In genomic region chr19:49690073-49690655, GRCh38 we compare ENCODE assay signal across 8 cellular contexts. TPM values are rescaled to one million over a fixed set of nuclear protein-coding genes. Genes with fewer than 3 reads are reported as not detected.
A peak's percentile ranks its signal among the peaks of the same experiment; 100 is the strongest.
DNase-seq lines count a peak whose midpoint lies in the region; ATAC-seq and TF ChIP-seq lines count a peak whose summit lies in the region.

No MANE protein-coding gene starts in this region.

- ATAC-seq in activated T-cell treated with anti-CD3 and anti-CD28 coated beads, Interleukin-2, amount 50 U/mL, for 72 hours (replicated peaks in 1 of 2), result no peak
- ATAC-seq in right cardiac atrium (peak; percentile 2 to 8), gastrocnemius medialis (peak; percentile 26 to 32), HG02610 (IDR thresholded peaks at IDR 0.05; ENCODE audit: unreplicated experiment) (no peak)

- DNase-seq in ELR (ENCODE audit: low read depth) (peak; percentile 45), right cardiac atrium (peak in 1 of 3 donors; percentile 63), gastrocnemius medialis (no peak), cerebellum (ENCODE audit: low spot score) (no peak), MV-4-11 (lab: John Stamatoyannopoulos, UW) (no peak), DMS79 (lab: John Stamatoyannopoulos, UW) (no peak)
- DNase-seq in activated T-cell treated with anti-CD3 and anti-CD28 coated beads, Interleukin-2, amount 50 U/mL, for 72 hours, result no peak

- peaks cover 28% of the 10 kb centered on the region for H3K4me1 Mint-ChIP-seq in activated T-cell treated with anti-CD3 and anti-CD28 coated beads, Interleukin-2, amount 50 U/mL, for 72 hours (ENCODE audit: low read depth)

- H3K9me3 ChIP-seq in right cardiac atrium (ENCODE audit: control insufficient read depth, low read length) (no peaks in the 10 kb centered on the region), gastrocnemius medialis (no peaks in the 10 kb centered on the region)

- H3K27me3 ChIP-seq in right cardiac atrium (ENCODE audit: control insufficient read depth, insufficient read depth), result no peaks in the 10 kb centered on the region
- peaks cover 3 to 17% (median 13%) of the 10 kb centered on the region in 3 donors for H3K27me3 ChIP-seq in gastrocnemius medialis

- H3K27ac Mint-ChIP-seq in activated T-cell treated with anti-CD3 and anti-CD28 coated beads, Interleukin-2, amount 50 U/mL, for 72 hours, result no peak overlapping the region

- intact Hi-C loops in right cardiac atrium (cut with DNase I) (no loop called here), gastrocnemius medialis (cut with DNase I; ENCODE audit: low total_unique reads) (no loop called here)

- peaks cover 0 to 19% of the 10 kb centered on the region in 2 donors for H3K36me3 ChIP-seq in gastrocnemius medialis

- H3K4me3 ChIP-seq in right cardiac atrium (ENCODE audit: low read length) (peak overlapping the region; percentile 50), gastrocnemius medialis (peak overlapping the region; percentile 50 to 59 (median 54))

- H3K36me3 Mint-ChIP-seq in activated T-cell treated with anti-CD3 and anti-CD28 coated beads, Interleukin-2, amount 50 U/mL, for 72 hours (ENCODE audit: insufficient read depth in 2 of 2), result peaks cover 5 to 11% of the 10 kb centered on the region in 2 donors

- H3K27me3 Mint-ChIP-seq in activated T-cell treated with anti-CD3 and anti-CD28 coated beads, Interleukin-2, amount 50 U/mL, for 72 hours (ENCODE audit: low read depth), result peaks cover 13% of the 10 kb centered on the region

- TF ChIP-seq POLR2A in gastrocnemius medialis (IDR thresholded peaks at IDR 0.05), result no peak

- 7% methylated on average over 39 of the region's 39 CpGs for WGBS in right cardiac atrium

- peak overlapping the region; percentile 84 to 93 for H3K4me3 Mint-ChIP-seq in activated T-cell treated with anti-CD3 and anti-CD28 coated beads, Interleukin-2, amount 50 U/mL, for 72 hours

- H3K4me1 ChIP-seq in right cardiac atrium (ENCODE audit: control insufficient read depth, insufficient read depth, low read length) (no peaks in the 10 kb centered on the region), gastrocnemius medialis (peaks cover 10 to 14% of the 10 kb centered on the region in 2 donors)

- H3K27ac ChIP-seq in right cardiac atrium (ENCODE audit: low read length) (peak overlapping the region; percentile 32), gastrocnemius medialis (peak overlapping the region in 3 of 4 donors; percentile 54 to 72 (median 68))

- in situ Hi-C loops in gastrocnemius medialis (cut with MboI; ENCODE audit: low sequenced_read_pairs in 4 of 4), result no loop called here

- TF ChIP-seq CTCF in gastrocnemius medialis (IDR thresholded peaks at IDR 0.05 in 4 of 5, conservative IDR thresholded peaks at IDR 0.05 in 1 of 5), result no peak

- no peaks in the 10 kb centered on the region for H3K9me3 Mint-ChIP-seq in activated T-cell treated with anti-CD3 and anti-CD28 coated beads, Interleukin-2, amount 50 U/mL, for 72 hours

RNA-seq across cellular contexts. Expression of gene CPT1C, which starts 0.8 kb away (rescaled TPM):
- total RNA-seq in activated T-cell treated with anti-CD3 and anti-CD28 coated beads, Interleukin-2, amount 50 U/mL, for 72 hours, result 1 to 10 TPM; 1.9 to 2.3 TPM
- total RNA-seq in right cardiac atrium (1 to 10 TPM; 4.8 to 8.5 (median 5.7) TPM), gastrocnemius medialis (under 1 TPM in 3 of 4 donors, not detected in 1; 0.26 to 0.97 (median 0.73) TPM), cerebellum (31.0 TPM)
- 4.5 TPM for polyA plus RNA-seq in right cardiac atrium

RNA-seq across cellular contexts. Expression of gene ADM5, which starts 0.8 kb away (rescaled TPM):
- total RNA-seq in activated T-cell treated with anti-CD3 and anti-CD28 coated beads, Interleukin-2, amount 50 U/mL, for 72 hours, result 1 to 10 TPM; 4.1 to 8.1 TPM
- under 1 TPM; 0.28 to 0.82 (median 0.44) TPM for total RNA-seq in right cardiac atrium
- 0.52 TPM for polyA plus RNA-seq in right cardiac atrium
- 1 to 10 TPM in 3 of 4 donors, not detected in 1; 1.0 to 2.1 (median 1.4) TPM for total RNA-seq in gastrocnemius medialis
- total RNA-seq in cerebellum, result 1.5 TPM

RNA-seq across cellular contexts. Expression of gene PRMT1, which starts 13.1 kb away (rescaled TPM):
- 100 to 1,000 TPM; 201 to 251 TPM for total RNA-seq in activated T-cell treated with anti-CD3 and anti-CD28 coated beads, Interleukin-2, amount 50 U/mL, for 72 hours
- total RNA-seq in right cardiac atrium (100 to 1,000 TPM; 117 to 131 (median 125) TPM), gastrocnemius medialis (100 to 1,000 TPM; 190 to 242 (median 229) TPM), cerebellum (147 TPM)
- 154 TPM for polyA plus RNA-seq in right cardiac atrium

RNA-seq across cellular contexts. Expression of gene BCL2L12, which starts 24.4 kb away (rescaled TPM):
- 10 to 100 TPM; 80.3 to 82.6 TPM for total RNA-seq in activated T-cell treated with anti-CD3 and anti-CD28 coated beads, Interleukin-2, amount 50 U/mL, for 72 hours
- total RNA-seq in right cardiac atrium (10 to 100 TPM in 3 of 4 donors, 1 to 10 TPM in 1; 8.6 to 14.0 (median 12.4) TPM), gastrocnemius medialis (10 to 100 TPM; 10.7 to 12.9 (median 11.8) TPM), cerebellum (1.2 TPM)
- polyA plus RNA-seq in right cardiac atrium, result 15.1 TPM

RNA-seq across cellular contexts. Expression of gene IRF3, which starts 24.5 kb away (rescaled TPM):
- total RNA-seq in activated T-cell treated with anti-CD3 and anti-CD28 coated beads, Interleukin-2, amount 50 U/mL, for 72 hours, result 100 to 1,000 TPM; 135 to 141 TPM
- total RNA-seq in right cardiac atrium (10 to 100 TPM; 34.1 to 58.0 (median 40.7) TPM), gastrocnemius medialis (10 to 100 TPM; 11.0 to 18.6 (median 13.7) TPM), cerebellum (11.3 TPM)
- 39.6 TPM for polyA plus RNA-seq in right cardiac atrium

Comparison
In these comparisons a context has a peak if more than half of its experiments do, and no peak if none do; other contexts are left out.
1. ATAC-seq: peak in right cardiac atrium (2 of 2) and gastrocnemius medialis (2 of 2); none in activated T-cell treated with anti-CD3 and anti-CD28 coated beads, Interleukin-2, amount 50 U/mL, for 72 hours (0 of 2) and HG02610 (single experiment).